In the genomic region with DNA sequence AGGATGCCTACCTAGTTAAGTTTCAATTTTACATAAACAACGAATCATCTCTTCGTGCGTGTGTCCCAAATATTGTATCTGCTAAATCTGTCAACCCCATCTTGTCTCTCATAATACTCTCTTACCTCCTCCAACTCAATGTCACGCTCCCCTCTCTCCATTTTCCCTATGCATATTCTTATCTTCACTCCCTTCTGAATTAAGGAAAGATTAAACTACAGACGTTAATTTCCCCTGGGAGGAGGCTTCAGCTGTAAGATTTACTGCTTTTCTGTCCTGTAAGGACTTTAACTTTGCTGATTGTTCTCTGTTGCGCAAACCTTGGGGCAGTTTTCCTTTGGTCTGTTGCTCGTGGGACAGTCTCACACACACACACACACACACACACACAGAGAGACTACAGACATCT, we compare ENCODE assay signal across 8 cellular contexts. TPM values are rescaled to one million over a fixed set of nuclear protein-coding genes. Genes with fewer than 3 reads are reported as not detected.
DNase-seq lines count a peak whose midpoint lies in the region; ATAC-seq and TF ChIP-seq lines count a peak whose summit lies in the region.

No MANE protein-coding gene starts in this region.

- H3K9me3 ChIP-seq in HAP-1 = no peaks in the 10 kb centered on the region
- no peaks in the 10 kb centered on the region for H3K9me3 ChIP-seq in neuronal stem cell (replicated peaks in 1 of 2; ENCODE audit: control insufficient read depth in 2 of 2, insufficient read depth in 1 of 2, low read depth in 1 of 2, low read length in 2 of 2)

- no peak overlapping the region for H4K8ac ChIP-seq in neuronal stem cell (ENCODE audit: low read depth, low read length)

- H3K4me2 ChIP-seq in neuronal stem cell (ENCODE audit: insufficient read depth, low read length, poor library complexity, severe bottlenecking) = peak overlapping the region; percentile 25

- H3K4me3 ChIP-seq in HAP-1 (peak overlapping the region; percentile 56), fibroblast of mammary gland (ENCODE audit: control insufficient read depth, low read depth, low read length) (peak overlapping the region; percentile 73), neuronal stem cell (ENCODE audit: low read length in 2 of 2) (peak overlapping the region in 1 of 2 donors; percentile 73)

- H3K18ac ChIP-seq in neuronal stem cell (ENCODE audit: low read length) = no peak overlapping the region

- no peak overlapping the region for H2BK120ac ChIP-seq in neuronal stem cell (ENCODE audit: low read depth, low read length)

- DNase-seq in CMK (ENCODE audit: low read depth) = peak; percentile 3
- no peak for DNase-seq in HAP-1 (ENCODE audit: low spot score in 2 of 2)
- DNase-seq in T1000 (lab: John Stamatoyannopoulos, UW) = peak; percentile 2
- peak; percentile 58 for DNase-seq in fibroblast of mammary gland (ENCODE audit: low read depth)
- no peak for DNase-seq in neuronal stem cell (ENCODE audit: low spot score)
- no peak for DNase-seq in activated effector memory CD4-positive, alpha-beta T cell treated with anti-CD3 and anti-CD28 coated beads, Interleukin-2, amount 50 U/mL, for 16 hours

- H2AK5ac ChIP-seq in neuronal stem cell (ENCODE audit: low read depth, low read length) = no peak overlapping the region

- no peaks in the 10 kb centered on the region for H3K79me1 ChIP-seq in neuronal stem cell (ENCODE audit: low read depth, low read length)

- no peak overlapping the region for H3K27ac ChIP-seq in neuronal stem cell (replicated peaks; ENCODE audit: low read length)

- no peaks in the 10 kb centered on the region; the same call in 1 of the 2 replicates for H3K36me3 ChIP-seq in HAP-1 (replicated peaks)
- H3K36me3 ChIP-seq in neuronal stem cell (replicated peaks in 1 of 2; ENCODE audit: control insufficient read depth in 2 of 2, insufficient read depth in 2 of 2, low read length in 2 of 2) = peaks cover 0 to 2% of the 10 kb centered on the region in 2 donors

- in situ Hi-C loops in HAP-1 (cut with MboI; ENCODE audit: low sequenced_read_pairs) = no loop called here

- TF ChIP-seq CTCF in fibroblast of mammary gland (conservative IDR thresholded peaks at IDR 0.05; ENCODE audit: control insufficient read depth, insufficient read depth, low read depth, low read length) = no peak

- H3K23ac ChIP-seq in neuronal stem cell (ENCODE audit: low read depth, low read length, poor library complexity) = no peak overlapping the region

- H3K4ac ChIP-seq in neuronal stem cell (ENCODE audit: low read length) = no peak overlapping the region

- H4K91ac ChIP-seq in neuronal stem cell (ENCODE audit: low read depth, low read length, poor library complexity) = no peak overlapping the region

- no peak overlapping the region for H2BK5ac ChIP-seq in neuronal stem cell (ENCODE audit: low read length)

- H3K9ac ChIP-seq in neuronal stem cell (ENCODE audit: low read depth, low read length, poor library complexity) = no peak overlapping the region

- no peak overlapping the region for H3K14ac ChIP-seq in neuronal stem cell (ENCODE audit: low read length)

- H3K4me1 ChIP-seq in HAP-1 (peaks cover 27% of the 10 kb centered on the region), neuronal stem cell (ENCODE audit: control insufficient read depth in 2 of 2, insufficient read depth in 1 of 2, low read depth in 1 of 2, low read length in 2 of 2) (no peaks in the 10 kb centered on the region)

- H2BK12ac ChIP-seq in neuronal stem cell (ENCODE audit: low read length) = no peak overlapping the region

- peaks cover 2% of the 10 kb centered on the region; the same call in 1 of the 2 replicates for H3K27me3 ChIP-seq in HAP-1 (ENCODE audit: low read depth)
- H3K27me3 ChIP-seq in neuronal stem cell (ENCODE audit: control insufficient read depth in 3 of 3, insufficient read depth in 3 of 3, low read depth in 1 of 3, low read length in 3 of 3) = no peaks in the 10 kb centered on the region

- H2BK15ac ChIP-seq in neuronal stem cell (ENCODE audit: low read length) = no peak overlapping the region

- WGBS in neuronal stem cell (ENCODE audit: extremely low coverage in 2 of 2, insufficient read length in 2 of 2, insufficient replicate concordance in 1 of 2), 2 donors = no CpG with 5 or more reads among the region's 7 CpGs

- ATAC-seq in HG03025 (IDR thresholded peaks at IDR 0.05; ENCODE audit: low FRiP score, unreplicated experiment) = no peak
- no peak for ATAC-seq in activated CD4-positive, CD25-positive, alpha-beta regulatory T cell treated with anti-CD3 and anti-CD28 coated beads, Interleukin-2, amount 50 U/mL, for 24 hours

- H2AFZ ChIP-seq in neuronal stem cell (ENCODE audit: low read length) = peak overlapping the region; percentile 90

RNA-seq across cellular contexts. Expression of a gene that starts 0.5 kb away (rescaled TPM):
- 29.8 TPM for polyA plus RNA-seq in neuronal stem cell (2013, experiment 1 of 2)
- 34.1 TPM for polyA plus RNA-seq in neuronal stem cell (2013, experiment 2 of 2)

Comparison
In these comparisons a context has a peak if more than half of its experiments do, and no peak if none do; other contexts are left out.
1. DNase-seq: peak in CMK (single experiment), T1000 (single experiment) and fibroblast of mammary gland (single experiment); none in HAP-1 (0 of 2), neuronal stem cell (single experiment) and activated effector memory CD4-positive, alpha-beta T cell treated with anti-CD3 and anti-CD28 coated beads, Interleukin-2, amount 50 U/mL, for 16 hours (single experiment).